Comparison of ENCODE assay signal across 29 cellular contexts in genomic region chrX:148976571-148976970, GRCh38.
"Had no signal": no experiment of that assay in that cellular context is flagged by ENCODE, and none has a peak within 500 bp of the region (broad histone marks: within the 10 kb centered on the region; RNA-seq: fewer than 3 reads in every experiment).

No MANE protein-coding gene starts in this region.

- FAIRE-seq: colon had no signal

- H3K36me3 ChIP-seq: esophagus muscularis mucosa, gastroesophageal sphincter, heart right ventricle had no signal

- ATAC-seq: activated CD4-positive, alpha-beta T cell treated with anti-CD3 and anti-CD28 coated beads for 36 hours; activated T-cell treated with anti-CD3 and anti-CD28 coated beads, Interleukin-2, amount 50 U/mL, for 72 hours; body of pancreas; effector memory CD8-positive, alpha-beta T cell; gastroesophageal sphincter; heart right ventricle had no signal

- H3K27me3 Mint-ChIP-seq: activated CD4-positive, alpha-beta memory T cell treated with anti-CD3 and anti-CD28 coated beads, Interleukin-2, amount 10 ng/mL, durations not matched to agents 7 days and 5 days; activated CD4-positive, alpha-beta T cell treated with anti-CD3 and anti-CD28 coated beads for 36 hours; activated CD4-positive, alpha-beta T cell treated with anti-CD3 and anti-CD28 coated beads, Interleukin-2, amount 10 ng/mL, durations not matched to agents 7 days and 5 days; activated naive CD8-positive, alpha-beta T cell; activated T-cell treated with anti-CD3 and anti-CD28 coated beads, Interleukin-2, amount 50 U/mL, for 24 hours; effector memory CD8-positive, alpha-beta T cell had no signal

- DNase-seq: activated CD4-positive, alpha-beta memory T cell treated with anti-CD3 and anti-CD28 coated beads, Interleukin-2, amount 10 ng/mL, durations not matched to agents 7 days and 5 days; activated CD4-positive, alpha-beta T cell treated with anti-CD3 and anti-CD28 coated beads for 36 hours; activated CD4-positive, alpha-beta T cell treated with anti-CD3 and anti-CD28 coated beads, Interleukin-2, amount 10 ng/mL, durations not matched to agents 7 days and 5 days; activated CD4-positive, alpha-beta T cell treated with anti-CD3 and anti-CD28 coated beads, Interleukin-2, amount 50 U/mL, for 4 hours; activated CD4-positive, CD25-positive, alpha-beta regulatory T cell; activated CD4-positive, CD25-positive, alpha-beta regulatory T cell treated with anti-CD3 and anti-CD28 coated beads, Interleukin-2, amount 50 U/mL, for 72 hours; activated CD8-positive, alpha-beta memory T cell treated with anti-CD3 and anti-CD28 coated beads, Interleukin-2, amount 50 U/mL, for 48 hours; activated gamma-delta T cell; activated naive CD4-positive, alpha-beta T cell treated with anti-CD3 and anti-CD28 coated beads, Interleukin-2, amount 50 U/mL, for 16 hours; activated naive CD4-positive, alpha-beta T cell treated with Interleukin-2 at 50 U/mL for 16 hours; activated T-cell treated with anti-CD3 and anti-CD28 coated beads for 4 hours; activated T-cell treated with anti-CD3 and anti-CD28 coated beads, Interleukin-2, amount 50 U/mL, for 24 hours; activated T-cell treated with anti-CD3 and anti-CD28 coated beads, Interleukin-2, amount 50 U/mL, for 72 hours; amygdala; aorta; body of pancreas; caudate nucleus; cortex of kidney; dermis blood vessel endothelial cell; effector CD4-positive, alpha-beta T cell; effector memory CD8-positive, alpha-beta T cell; erythroblast; foreskin melanocyte; heart right ventricle; T-helper 2 cell had no signal

- H3K9me3 Mint-ChIP-seq: activated CD4-positive, alpha-beta memory T cell treated with anti-CD3 and anti-CD28 coated beads, Interleukin-2, amount 10 ng/mL, durations not matched to agents 7 days and 5 days; activated CD4-positive, alpha-beta T cell treated with anti-CD3 and anti-CD28 coated beads, Interleukin-2, amount 10 ng/mL, durations not matched to agents 7 days and 5 days; activated T-cell treated with anti-CD3 and anti-CD28 coated beads, Interleukin-2, amount 50 U/mL, for 24 hours; activated T-cell treated with anti-CD3 and anti-CD28 coated beads, Interleukin-2, amount 50 U/mL, for 72 hours; effector memory CD8-positive, alpha-beta T cell had no signal

- H3K27ac Mint-ChIP-seq: activated CD4-positive, alpha-beta memory T cell treated with anti-CD3 and anti-CD28 coated beads, Interleukin-2, amount 10 ng/mL, durations not matched to agents 7 days and 5 days; activated CD4-positive, alpha-beta T cell treated with anti-CD3 and anti-CD28 coated beads for 36 hours; activated CD4-positive, alpha-beta T cell treated with anti-CD3 and anti-CD28 coated beads, Interleukin-2, amount 10 ng/mL, durations not matched to agents 7 days and 5 days; activated naive CD8-positive, alpha-beta T cell; activated T-cell treated with anti-CD3 and anti-CD28 coated beads, Interleukin-2, amount 50 U/mL, for 24 hours; activated T-cell treated with anti-CD3 and anti-CD28 coated beads, Interleukin-2, amount 50 U/mL, for 72 hours; effector memory CD8-positive, alpha-beta T cell had no signal

- H3K4me1 ChIP-seq: body of pancreas, esophagus muscularis mucosa, gastroesophageal sphincter, heart right ventricle had no signal

- H3K36me3 Mint-ChIP-seq: activated naive CD8-positive, alpha-beta T cell had no signal

- H3K27me3 ChIP-seq: body of pancreas, esophagus muscularis mucosa, gastroesophageal sphincter, heart right ventricle had no signal

- H3K9me3 ChIP-seq: body of pancreas, esophagus muscularis mucosa, gastroesophageal sphincter, heart right ventricle had no signal

- H3K4me3 Mint-ChIP-seq: activated CD4-positive, alpha-beta memory T cell treated with anti-CD3 and anti-CD28 coated beads, Interleukin-2, amount 10 ng/mL, durations not matched to agents 7 days and 5 days; activated CD4-positive, alpha-beta T cell treated with anti-CD3 and anti-CD28 coated beads for 36 hours; activated CD4-positive, alpha-beta T cell treated with anti-CD3 and anti-CD28 coated beads, Interleukin-2, amount 10 ng/mL, durations not matched to agents 7 days and 5 days; activated naive CD8-positive, alpha-beta T cell; activated T-cell treated with anti-CD3 and anti-CD28 coated beads, Interleukin-2, amount 50 U/mL, for 24 hours; activated T-cell treated with anti-CD3 and anti-CD28 coated beads, Interleukin-2, amount 50 U/mL, for 72 hours; effector memory CD8-positive, alpha-beta T cell had no signal

- H3K4me1 Mint-ChIP-seq: activated CD4-positive, alpha-beta memory T cell treated with anti-CD3 and anti-CD28 coated beads, Interleukin-2, amount 10 ng/mL, durations not matched to agents 7 days and 5 days; activated CD4-positive, alpha-beta T cell treated with anti-CD3 and anti-CD28 coated beads for 36 hours; activated CD4-positive, alpha-beta T cell treated with anti-CD3 and anti-CD28 coated beads, Interleukin-2, amount 10 ng/mL, durations not matched to agents 7 days and 5 days had no signal

- H3K27ac ChIP-seq: body of pancreas, esophagus muscularis mucosa, gastroesophageal sphincter, heart right ventricle had no signal

- H3K4me3 ChIP-seq: body of pancreas, esophagus muscularis mucosa, gastroesophageal sphincter, heart right ventricle had no signal
